Comparison of ENCODE assay signal across 9 cellular contexts in genomic region chr11:75896843-75897419, GRCh38.
DNase-seq lines count a peak whose midpoint lies in the region; ATAC-seq, FAIRE-seq and TF ChIP-seq lines count a peak whose summit lies in the region.
"Had no signal": no experiment of that assay in that cellular context is flagged by ENCODE, and none has a peak within 500 bp of the region (broad histone marks: within the 10 kb centered on the region; RNA-seq: fewer than 3 reads in every experiment).

No MANE protein-coding gene starts in this region.

- H3K4me1 ChIP-seq in vagina, result no peaks in the 10 kb centered on the region

- peak; percentile 63 for FAIRE-seq in GM12892 (lab: Jason Lieb, UNC)

- TF ChIP-seq POLR2A in GM12892 (IDR thresholded peaks at IDR 0.05; ENCODE audit: low read depth, low read length), result no peak
- no peak for TF ChIP-seq POLR2A in vagina (IDR thresholded peaks at IDR 0.05)

- H3K27ac Mint-ChIP-seq in brain, result peak overlapping the region in 1 of 5 experiments; percentile 52
- H3K27ac Mint-ChIP-seq: stimulated activated naive CD8-positive, alpha-beta T cell treated with anti-CD3 and anti-CD28 coated beads, Interleukin-15, Interleukin-2, amounts not matched to agents 100 ng/mL and 50 ng/mL, for 24 hours had no signal

- H3K9me3 Mint-ChIP-seq in brain, result no peaks in the 10 kb centered on the region
- H3K9me3 Mint-ChIP-seq: stimulated activated naive CD8-positive, alpha-beta T cell treated with anti-CD3 and anti-CD28 coated beads, Interleukin-15, Interleukin-2, amounts not matched to agents 100 ng/mL and 50 ng/mL, for 24 hours had no signal

- ATAC-seq in GM18867 (IDR thresholded peaks at IDR 0.05; ENCODE audit: unreplicated experiment) (no peak), GM19455 (IDR thresholded peaks at IDR 0.05; ENCODE audit: unreplicated experiment) (no peak)

- no peaks in the 10 kb centered on the region for H3K27me3 Mint-ChIP-seq in brain
- H3K27me3 Mint-ChIP-seq: stimulated activated naive CD8-positive, alpha-beta T cell treated with anti-CD3 and anti-CD28 coated beads, Interleukin-15, Interleukin-2, amounts not matched to agents 100 ng/mL and 50 ng/mL, for 24 hours had no signal

- DNase-seq in AG04450 (ENCODE audit: low read depth, low spot score) (peak; percentile 7), GM12892 (ENCODE audit: insufficient read length) (no peak), NCI-H446 (lab: John Stamatoyannopoulos, UW) (peak; percentile 36 to 75), kidney tubule cell (ENCODE audit: low spot score) (peak; percentile 43), vagina (ENCODE audit: extremely low spot score in 2 of 2) (no peak)

- no peak overlapping the region for H3K4me3 Mint-ChIP-seq in brain
- H3K4me3 Mint-ChIP-seq: stimulated activated naive CD8-positive, alpha-beta T cell treated with anti-CD3 and anti-CD28 coated beads, Interleukin-15, Interleukin-2, amounts not matched to agents 100 ng/mL and 50 ng/mL, for 24 hours had no signal

- H3K27ac ChIP-seq in AG04450 (ENCODE audit: low read depth, low read length), result no peak overlapping the region
- H3K27ac ChIP-seq in vagina, result no peak overlapping the region

- intact Hi-C loops in vagina (cut with DNase I), result loop anchor here (5.0 kb wide), 1 partner anchor 255 kb away; no protein-coding TSS in a partner anchor

- H3K4me1 Mint-ChIP-seq in brain, result peaks cover 22% of the 10 kb centered on the region

- CTCF ChIA-PET in AG04450 (lab: Charles Lee), result interaction anchor here (0.7 to 14.4 kb wide), 20 partner anchors 14 to 483 kb away, joined by 3 to 309 read pairs (median 4); partner anchors contain the start of gene WNT11

- H3K36me3 Mint-ChIP-seq in brain, result peaks cover 10% of the 10 kb centered on the region

- H3K27me3 ChIP-seq in AG04450 (ENCODE audit: control insufficient read depth, insufficient read depth, low read length) (no peaks in the 10 kb centered on the region), vagina (no peaks in the 10 kb centered on the region)

- POLR2A ChIA-PET in AG04450 (lab: Yijun Ruan, JAX), result no interaction called here

- TF ChIP-seq CTCF in AG04450 (IDR thresholded peaks at IDR 0.05; ENCODE audit: low read depth, low read length) (peak; percentile 67), brain (conservative IDR thresholded peaks at IDR 0.05) (peak; percentile 75 to 83), vagina (IDR thresholded peaks at IDR 0.05) (peak; percentile 48 to 76 (median 64))

- no peaks in the 10 kb centered on the region for H3K9me3 ChIP-seq in AG04450 (ENCODE audit: control insufficient read depth, insufficient read depth, low read length)
- no peaks in the 10 kb centered on the region for H3K9me3 ChIP-seq in vagina

- H3K4me3 ChIP-seq in AG04450 (ENCODE audit: low read depth, low read length) (no peak overlapping the region), vagina (no peak overlapping the region)

- H3K36me3 ChIP-seq in vagina, result no peaks in the 10 kb centered on the region

Comparison
In these comparisons a context has a peak if more than half of its experiments do, and no peak if none do; other contexts are left out.
1. DNase-seq: peak in AG04450 (single experiment), NCI-H446 (2 of 2) and kidney tubule cell (single experiment); none in GM12892 (single experiment) and vagina (0 of 2).
2. Peak in every context shown above with its lines, with median percentiles within 50 percentile points of each other: CTCF ChIP-seq.